ENCODE assay signal across 1 cellular context in genomic region chr1:220255204-220255603, GRCh38.
TF ChIP-seq lines count a peak whose summit lies in the region.

No MANE protein-coding gene starts in this region.

TF ChIP-seq in GM12878, 131 proteins besides CTCF, POLR2A, EP300 and RAD21:
- TF ChIP-seq SPI1 (IDR thresholded peaks at IDR 0.05; ENCODE audit: borderline replicate concordance, insufficient read depth, low read depth, low read length), result peak; percentile 33; the same call in 1 of the 2 replicates
- TF ChIP-seq ZBTB4 (CRISPR knock-in tag; IDR thresholded peaks at IDR 0.05), result no peak
- no peak for TF ChIP-seq SRF (IDR thresholded peaks at IDR 0.05; ENCODE audit: low read depth in 2 of 2, low read length in 2 of 2)
